In the genomic region with DNA sequence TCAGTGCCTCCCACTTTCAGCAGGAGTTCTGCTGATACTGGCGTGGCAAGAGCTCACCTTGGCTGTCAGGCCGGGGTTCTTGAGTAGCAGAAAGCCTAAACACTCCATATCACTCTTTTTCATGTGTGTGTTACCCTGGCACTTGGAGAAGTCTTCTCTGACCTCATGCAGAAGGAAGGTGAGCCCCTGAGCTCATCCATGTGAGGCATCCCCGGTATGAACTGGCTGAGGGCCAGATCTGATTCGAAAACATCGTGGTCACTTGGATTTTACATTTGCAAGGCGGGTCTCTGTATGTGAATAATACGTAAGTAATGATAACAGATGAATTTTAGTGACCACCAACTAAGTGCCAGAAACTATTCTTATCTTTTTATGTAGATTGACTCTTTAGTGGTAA, we compare ENCODE assay signal across 15 cellular contexts.
DNase-seq lines count a peak whose midpoint lies in the region; ATAC-seq, FAIRE-seq and TF ChIP-seq lines count a peak whose summit lies in the region.
"Had no signal": no experiment of that assay in that cellular context is flagged by ENCODE, and none has a peak within 500 bp of the region (broad histone marks: within the 10 kb centered on the region; RNA-seq: fewer than 3 reads in every experiment).

No MANE protein-coding gene starts in this region.

- no peak overlapping the region for H3K56ac ChIP-seq in mesendoderm (ENCODE audit: low read length)

- H3K4me1 ChIP-seq in K562 (replicated peaks in 1 of 2; ENCODE audit: control insufficient read depth in 2 of 2, insufficient read depth in 2 of 2, low read length in 2 of 2) (no peaks in the 10 kb centered on the region), mesendoderm (ENCODE audit: control insufficient read depth, low read depth, low read length) (peaks cover 5% of the 10 kb centered on the region)

- ATAC-seq in K562 (no peak), HG03378 (IDR thresholded peaks at IDR 0.05; ENCODE audit: unreplicated experiment) (no peak), GM19351 (IDR thresholded peaks at IDR 0.05; ENCODE audit: unreplicated experiment) (no peak), HG02610 (IDR thresholded peaks at IDR 0.05; ENCODE audit: unreplicated experiment) (no peak)
- ATAC-seq: left lobe of liver, sciatic nerve had no signal

- H3K27me3 ChIP-seq in MG63 (no peaks in the 10 kb centered on the region), K562 (ENCODE audit: control insufficient read depth in 2 of 2, insufficient read depth in 2 of 2, low read length in 2 of 2) (peaks cover 0 to 3% of the 10 kb centered on the region in 2 experiments; a peak in 3 of 5 replicates), mesendoderm (ENCODE audit: insufficient read depth, low read length, poor library complexity) (no peaks in the 10 kb centered on the region)

- no TSS peak for BruUV-seq in K562 (replicated peaks; lab: Mats Ljungman, UMichigan)

- H4K8ac ChIP-seq in mesendoderm (ENCODE audit: low read depth, low read length) = no peak overlapping the region

- H2BK15ac ChIP-seq in mesendoderm (replicated peaks; ENCODE audit: low read depth) = no peak overlapping the region

- H3K9me3 ChIP-seq in MG63 = peaks cover 2% of the 10 kb centered on the region; the same call in 1 of the 2 replicates
- no peaks in the 10 kb centered on the region for H3K9me3 ChIP-seq in K562 (replicated peaks; ENCODE audit: control insufficient read depth, insufficient read depth, low read depth, low read length)

- TF ChIP-seq EP300 in K562 (IDR thresholded peaks at IDR 0.05; ENCODE audit: low read length) = no peak

- H3K9ac ChIP-seq in K562 (ENCODE audit: insufficient read depth in 1 of 2, low read depth in 2 of 2, low read length in 2 of 2) (no peak overlapping the region), mesendoderm (ENCODE audit: low read length) (no peak overlapping the region)

- TF ChIP-seq POLR2A in K562 (conservative IDR thresholded peaks at IDR 0.05) = no peak

- no peaks in the 10 kb centered on the region for H3K9me1 ChIP-seq in K562 (ENCODE audit: control insufficient read depth, insufficient read depth, low read length)

- H3K23ac ChIP-seq in mesendoderm (ENCODE audit: low read length) = no peak overlapping the region

- POLR2A ChIA-PET in K562 (lab: Yijun Ruan, JAX) = interaction anchor here (1.1 to 1.4 kb wide), 3 partner anchors 11 to 14 kb away, joined by 3 to 6 read pairs (median 5); no protein-coding TSS in a partner anchor

- H3K4me2 ChIP-seq in K562 (ENCODE audit: insufficient read depth, low read length) = no peak overlapping the region
- H3K4me2 ChIP-seq in mesendoderm (ENCODE audit: low read length) = no peak overlapping the region

- H4K5ac ChIP-seq in mesendoderm (ENCODE audit: low read length) = no peak overlapping the region

- no peak for TF ChIP-seq CTCF in K562 (IDR thresholded peaks at IDR 0.05 in 2 of 3, conservative IDR thresholded peaks at IDR 0.05 in 1 of 3; ENCODE audit: insufficient read depth in 2 of 3, low read depth in 1 of 3, low read length in 3 of 3)

- H2AK5ac ChIP-seq in mesendoderm (ENCODE audit: low read length) = no peak overlapping the region

- 0 out of 2 replicates have a peak, but pooled peaks cover 5% of the 10 kb centered on the region for H4K20me1 ChIP-seq in K562 (replicated peaks; ENCODE audit: control insufficient read depth, insufficient read depth, low read length)

- in situ Hi-C loops in K562 (cut with MboI) = no loop called here

- H3K27ac ChIP-seq in K562 (ENCODE audit: extremely low read depth, low read depth, low read length) (no peak overlapping the region), mesendoderm (ENCODE audit: low read depth, low read length) (no peak overlapping the region)

- WGBS in K562 (ENCODE audit: insufficient coverage, low coverage, missing lambda C conversion rate) = 1% methylated on average over 7 of the region's 7 CpGs
- WGBS in mesendoderm (ENCODE audit: extremely low coverage, insufficient coverage, low lambda C conversion rate) = no CpG with 5 or more reads among the region's 7 CpGs

- FAIRE-seq in K562 (lab: Jason Lieb, UNC) (peak; percentile 19), GM19239 (lab: Jason Lieb, UNC) (no peak)
- FAIRE-seq: G401.6 had no signal

- H2AFZ ChIP-seq in K562 (ENCODE audit: low read depth, low read length) = no peak overlapping the region

- H3K36me3 ChIP-seq in MG63 (no peaks in the 10 kb centered on the region), K562 (ENCODE audit: control insufficient read depth, insufficient read depth, low read length) (no peaks in the 10 kb centered on the region), mesendoderm (ENCODE audit: control insufficient read depth, insufficient read depth, low read length) (no peaks in the 10 kb centered on the region)

- no peak overlapping the region for H3K4ac ChIP-seq in mesendoderm (ENCODE audit: low read depth, low read length)

- CTCF ChIA-PET in K562 (lab: Yijun Ruan, JAX; ENCODE audit: low intra/inter-chr PET ratio) = no interaction called here

- H3K79me1 ChIP-seq in mesendoderm (ENCODE audit: low read length) = no peaks in the 10 kb centered on the region

- TF ChIP-seq RAD21 in K562 (CRISPR knock-in tag; conservative IDR thresholded peaks at IDR 0.05 in 1 of 2, IDR thresholded peaks at IDR 0.05 in 1 of 2) = no peak

- no peak overlapping the region for H2BK5ac ChIP-seq in mesendoderm (ENCODE audit: low read length)

- H3K79me2 ChIP-seq in K562 (ENCODE audit: control insufficient read depth, insufficient read depth, low read length) = no peaks in the 10 kb centered on the region
- H3K79me2 ChIP-seq in mesendoderm (ENCODE audit: control insufficient read depth, insufficient read depth, low read length) = no peaks in the 10 kb centered on the region

- H3K18ac ChIP-seq in mesendoderm (ENCODE audit: low read length) = peak overlapping the region; percentile 4

- H2BK120ac ChIP-seq in mesendoderm (ENCODE audit: low read depth, low read length) = no peak overlapping the region

- H3K4me3 ChIP-seq in MG63 (no peak overlapping the region), K562 (no peak overlapping the region), mesendoderm (ENCODE audit: low read length) (no peak overlapping the region)

- intact Hi-C loops in K562 (cut with micrococcal nuclease) = no loop called here

- DNase-seq in EH (ENCODE audit: low read depth) = peak; percentile 94
- DNase-seq in MG63 = peak; percentile 37
- DNase-seq in K562 (ENCODE audit: extremely low read depth in 1 of 4, low spot score in 3 of 4) = no peak
- peak; percentile 80 for DNase-seq in mesendoderm
- DNase-seq in GM19239 (ENCODE audit: insufficient read length, low spot score) = no peak
- DNase-seq: activated CD4-positive, alpha-beta memory T cell treated with anti-CD3 and anti-CD28 coated beads for 36 hours; activated effector memory CD4-positive, alpha-beta T cell treated with Interleukin-2 at 50 U/mL for 16 hours; CD4-positive, CD25-positive, alpha-beta regulatory T cell; stimulated activated naive CD4-positive, alpha-beta T cell had no signal

TF ChIP-seq in K562, 482 proteins besides CTCF, POLR2A, EP300 and RAD21:
- TF ChIP-seq NFIC (IDR thresholded peaks at IDR 0.05) (peak; percentile 40; the same call in 1 of the 2 replicates), MXI1 (IDR thresholded peaks at IDR 0.05; ENCODE audit: low read depth, low read length) (no peak), CBX2 (IDR thresholded peaks at IDR 0.05; ENCODE audit: insufficient read depth, low read length, poor library complexity, severe bottlenecking) (no peak)

Comparison
In these comparisons a context has a peak if more than half of its experiments do, and no peak if none do; other contexts are left out.
1. DNase-seq: peak in EH (single experiment), MG63 (single experiment) and mesendoderm (single experiment); none in K562 (0 of 4) and GM19239 (single experiment).